8 cellular contexts compared by ENCODE assay signal in genomic region chr16:51818342-51818944, GRCh38.
DNase-seq lines count a peak whose midpoint lies in the region; ATAC-seq, FAIRE-seq and TF ChIP-seq lines count a peak whose summit lies in the region.

No MANE protein-coding gene starts in this region.

- intact Hi-C loops in lower leg skin (cut with DNase I; ENCODE audit: low total_unique reads), result no loop called here

- H3K27me3 ChIP-seq in endodermal cell (ENCODE audit: control insufficient read depth, insufficient read depth, low read length, poor library complexity, severe bottlenecking) (no peaks in the 10 kb centered on the region), osteoblast (ENCODE audit: insufficient read depth, low read length) (no peaks in the 10 kb centered on the region)

- peak; percentile 45 for FAIRE-seq in GM19239 (lab: Jason Lieb, UNC)

- H3K27me3 Mint-ChIP-seq in endodermal cell (ENCODE audit: insufficient read depth), result no peaks in the 10 kb centered on the region

- peaks cover 10% of the 10 kb centered on the region for H3K4me1 Mint-ChIP-seq in endodermal cell

- H3K9me3 ChIP-seq in endodermal cell (ENCODE audit: control insufficient read depth, low read length) (peaks cover 10% of the 10 kb centered on the region), osteoblast (ENCODE audit: low read depth, low read length) (peaks cover 3% of the 10 kb centered on the region)

- TF ChIP-seq POLR2A in lower leg skin (IDR thresholded peaks at IDR 0.05), result no peak

- 52 to 57% methylated on average over 3 to 4 of the region's 4 CpGs for WGBS in endodermal cell (ENCODE audit: insufficient coverage in 1 of 2, insufficient read length in 1 of 2), 2 experiments
- 15 to 18% methylated on average over 4 of the region's 4 CpGs for WGBS in lower leg skin, 2 donors

- DNase-seq in CD1c-positive myeloid dendritic cell (ENCODE audit: extremely low spot score), result peak; percentile 2
- no peak for DNase-seq in GM19239 (ENCODE audit: insufficient read length, low spot score)
- peak; percentile 60 for DNase-seq in NCI-H82 (lab: John Stamatoyannopoulos, UW)
- peak; percentile 92 for DNase-seq in endodermal cell
- DNase-seq in osteoblast (ENCODE audit: insufficient read length, low spot score, missing footprints), result no peak
- DNase-seq in lower leg skin (ENCODE audit: low spot score in 2 of 2), result no peak

- no peaks in the 10 kb centered on the region for H4K20me1 ChIP-seq in osteoblast (ENCODE audit: insufficient read depth, low read length)

- no peaks in the 10 kb centered on the region for H3K79me2 ChIP-seq in osteoblast (ENCODE audit: insufficient read depth, low read length)

- H3K9ac ChIP-seq in endodermal cell (ENCODE audit: extremely low read depth, low read length, poor library complexity, severe bottlenecking), result no peak overlapping the region

- H3K36me3 ChIP-seq in endodermal cell (ENCODE audit: control insufficient read depth, insufficient read depth, low read length) (no peaks in the 10 kb centered on the region), osteoblast (ENCODE audit: insufficient read depth, low read length) (no peaks in the 10 kb centered on the region)

- H3K27ac ChIP-seq in endodermal cell (ENCODE audit: low read depth, low read length) (no peak overlapping the region), osteoblast (ENCODE audit: low read depth, low read length) (no peak overlapping the region)

- no peak overlapping the region for H3K4me2 ChIP-seq in osteoblast (ENCODE audit: insufficient read depth, low read length)

- H3K4me3 ChIP-seq in endodermal cell (ENCODE audit: low read length) (no peak overlapping the region), osteoblast (ENCODE audit: insufficient read depth, low read length) (no peak overlapping the region), lower leg skin (ENCODE audit: low read depth, poor library complexity, severe bottlenecking) (no peak overlapping the region)

- peaks cover 3% of the 10 kb centered on the region for H3K9me3 Mint-ChIP-seq in endodermal cell

- peak; percentile 97 for TF ChIP-seq CTCF in endodermal cell (conservative IDR thresholded peaks at IDR 0.05)
- TF ChIP-seq CTCF in osteoblast (IDR thresholded peaks at IDR 0.05; ENCODE audit: extremely low read depth, low read depth, low read length), result peak; percentile 34
- no peak for TF ChIP-seq CTCF in lower leg skin (IDR thresholded peaks at IDR 0.05)

- no peak overlapping the region for H2AFZ ChIP-seq in osteoblast (ENCODE audit: low read length)

- H3K27ac Mint-ChIP-seq in endodermal cell, result no peak overlapping the region

- no peaks in the 10 kb centered on the region for H3K36me3 Mint-ChIP-seq in endodermal cell (ENCODE audit: low read depth)

- no peaks in the 10 kb centered on the region for H3K4me1 ChIP-seq in endodermal cell (ENCODE audit: control insufficient read depth, insufficient read depth, low read length)
- H3K4me1 ChIP-seq in osteoblast (ENCODE audit: insufficient read depth, low read length), result no peaks in the 10 kb centered on the region

- ATAC-seq in GM18870 (IDR thresholded peaks at IDR 0.05; ENCODE audit: unreplicated experiment), result no peak
- ATAC-seq in HG03469 (IDR thresholded peaks at IDR 0.05; ENCODE audit: unreplicated experiment), result no peak

- H3K4me3 Mint-ChIP-seq in endodermal cell, result no peak overlapping the region

Comparison
In these comparisons a context has a peak if more than half of its experiments do, and no peak if none do; other contexts are left out.
1. DNase-seq: peak in CD1c-positive myeloid dendritic cell (single experiment), NCI-H82 (single experiment) and endodermal cell (single experiment); none in GM19239 (single experiment), osteoblast (single experiment) and lower leg skin (0 of 2).
2. CTCF ChIP-seq: peak in endodermal cell (single experiment) and osteoblast (single experiment); none in lower leg skin (0 of 3).